Comparison of ENCODE assay signal across 8 cellular contexts in the genomic region with DNA sequence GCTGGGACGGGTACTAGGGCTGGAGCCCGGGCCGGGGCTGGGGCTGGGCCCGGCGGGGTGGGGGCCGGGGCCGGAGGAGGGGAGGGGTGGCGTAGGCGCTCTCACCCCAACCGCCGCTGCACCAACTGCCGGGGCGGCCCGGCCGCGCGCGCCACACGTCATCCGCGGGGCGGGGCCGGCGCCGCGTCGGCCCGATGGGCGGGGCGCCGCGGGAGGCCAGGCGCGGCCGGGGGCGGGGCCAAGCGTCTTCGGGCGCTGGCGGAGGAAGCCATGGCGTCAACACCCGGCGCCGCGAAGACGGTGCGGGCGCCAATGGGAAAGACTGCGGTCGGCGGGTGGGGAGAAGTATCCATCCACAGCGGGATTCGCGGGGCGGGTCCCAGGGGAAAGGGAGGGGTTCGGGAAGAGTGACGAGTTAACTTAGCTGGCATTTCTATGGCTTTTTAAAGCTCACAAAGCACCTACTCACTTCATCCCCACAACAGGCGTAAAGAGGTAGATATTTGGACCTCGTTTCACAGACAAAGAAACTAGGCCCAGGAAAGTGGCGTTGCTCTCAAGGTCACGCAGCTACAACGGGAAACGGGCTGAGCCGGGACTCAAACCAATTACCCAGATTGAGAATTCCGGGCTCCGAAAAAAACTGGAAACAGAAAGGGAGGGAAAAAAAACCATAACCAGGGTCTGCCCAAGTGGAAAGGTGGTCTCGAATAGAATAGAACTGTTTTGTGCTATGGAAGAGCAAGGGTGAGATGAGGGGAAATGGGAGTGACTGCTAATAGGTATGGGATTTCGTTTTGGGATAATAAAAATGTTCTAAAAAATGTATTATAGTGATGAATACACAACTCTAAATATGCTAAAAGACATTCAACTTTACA. TPM values are rescaled to one million over a fixed set of nuclear protein-coding genes. Genes with fewer than 3 reads are reported as not detected.
DNase-seq lines count a peak whose midpoint lies in the region; ATAC-seq and TF ChIP-seq lines count a peak whose summit lies in the region.

A gene with protein sequence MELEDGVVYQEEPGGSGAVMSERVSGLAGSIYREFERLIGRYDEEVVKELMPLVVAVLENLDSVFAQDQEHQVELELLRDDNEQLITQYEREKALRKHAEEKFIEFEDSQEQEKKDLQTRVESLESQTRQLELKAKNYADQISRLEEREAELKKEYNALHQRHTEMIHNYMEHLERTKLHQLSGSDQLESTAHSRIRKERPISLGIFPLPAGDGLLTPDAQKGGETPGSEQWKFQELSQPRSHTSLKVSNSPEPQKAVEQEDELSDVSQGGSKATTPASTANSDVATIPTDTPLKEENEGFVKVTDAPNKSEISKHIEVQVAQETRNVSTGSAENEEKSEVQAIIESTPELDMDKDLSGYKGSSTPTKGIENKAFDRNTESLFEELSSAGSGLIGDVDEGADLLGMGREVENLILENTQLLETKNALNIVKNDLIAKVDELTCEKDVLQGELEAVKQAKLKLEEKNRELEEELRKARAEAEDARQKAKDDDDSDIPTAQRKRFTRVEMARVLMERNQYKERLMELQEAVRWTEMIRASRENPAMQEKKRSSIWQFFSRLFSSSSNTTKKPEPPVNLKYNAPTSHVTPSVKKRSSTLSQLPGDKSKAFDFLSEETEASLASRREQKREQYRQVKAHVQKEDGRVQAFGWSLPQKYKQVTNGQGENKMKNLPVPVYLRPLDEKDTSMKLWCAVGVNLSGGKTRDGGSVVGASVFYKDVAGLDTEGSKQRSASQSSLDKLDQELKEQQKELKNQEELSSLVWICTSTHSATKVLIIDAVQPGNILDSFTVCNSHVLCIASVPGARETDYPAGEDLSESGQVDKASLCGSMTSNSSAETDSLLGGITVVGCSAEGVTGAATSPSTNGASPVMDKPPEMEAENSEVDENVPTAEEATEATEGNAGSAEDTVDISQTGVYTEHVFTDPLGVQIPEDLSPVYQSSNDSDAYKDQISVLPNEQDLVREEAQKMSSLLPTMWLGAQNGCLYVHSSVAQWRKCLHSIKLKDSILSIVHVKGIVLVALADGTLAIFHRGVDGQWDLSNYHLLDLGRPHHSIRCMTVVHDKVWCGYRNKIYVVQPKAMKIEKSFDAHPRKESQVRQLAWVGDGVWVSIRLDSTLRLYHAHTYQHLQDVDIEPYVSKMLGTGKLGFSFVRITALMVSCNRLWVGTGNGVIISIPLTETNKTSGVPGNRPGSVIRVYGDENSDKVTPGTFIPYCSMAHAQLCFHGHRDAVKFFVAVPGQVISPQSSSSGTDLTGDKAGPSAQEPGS (N-terminal part only) (minus strand): TSS at position 130 of the 881 bp plus-strand sequence. CDS start 212 bp downstream, outside the sequence.

- H3K4me3 ChIP-seq in OCI-LY1 (ENCODE audit: low read depth, low read length, poor library complexity, severe bottlenecking) (peak within 1 kb of the TSS; percentile 92), mononuclear cell (ENCODE audit: low read length) (peak within 1 kb of the TSS; percentile 96)

- H2AFZ ChIP-seq in OCI-LY1 (ENCODE audit: low read length): peak within 1 kb of the TSS; percentile 49; the same call in 1 of the 2 replicates

- H3K9me3 Mint-ChIP-seq in Calu3 (ENCODE audit: low read depth, unreplicated experiment): no peaks in the 10 kb centered on the region

- no peaks in the 10 kb centered on the region for H3K27me3 Mint-ChIP-seq in Calu3 (ENCODE audit: unreplicated experiment)

- peak within 1 kb of the TSS; percentile 94 for H3K9ac ChIP-seq in OCI-LY1 (ENCODE audit: low read length)

- H3K4me2 ChIP-seq in OCI-LY1 (ENCODE audit: low read length): peak within 1 kb of the TSS; percentile 95

- H3K9me3 ChIP-seq in OCI-LY1 (ENCODE audit: low read length) (no peaks in the 10 kb centered on the region), mononuclear cell (ENCODE audit: low read depth, low read length) (no peaks in the 10 kb centered on the region)

- no peaks in the 10 kb centered on the region for H3K27me3 ChIP-seq in OCI-LY1 (ENCODE audit: insufficient read depth, low read length)
- no peaks in the 10 kb centered on the region for H3K27me3 ChIP-seq in mononuclear cell (ENCODE audit: insufficient read depth, low read length)

- H3K27ac Mint-ChIP-seq in Calu3 (ENCODE audit: unreplicated experiment): peak within 1 kb of the TSS; percentile 98

- peaks cover 37% of the 10 kb centered on the region for H3K79me2 ChIP-seq in OCI-LY1 (ENCODE audit: insufficient read depth, low read length)

- peak within 1 kb of the TSS; percentile 86 for H3K27ac ChIP-seq in OCI-LY1 (ENCODE audit: low read depth, low read length, poor library complexity, severe bottlenecking)

- no peaks in the 10 kb centered on the region for H3K9me2 ChIP-seq in OCI-LY1 (ENCODE audit: low read depth, low read length)

- CTCF ChIA-PET in Calu3 (lab: Charles Lee): interaction anchor here (0.5 to 3.1 kb wide), 11 partner anchors 11 to 254 kb away, joined by 3 to 37 read pairs (median 4); partner anchors contain the start of gene NME1

- intact Hi-C loops in Calu3 (cut with micrococcal nuclease; ENCODE audit: unreplicated experiment): no loop called here

- H4K20me1 ChIP-seq in OCI-LY1 (ENCODE audit: insufficient read depth, low read length): no peaks in the 10 kb centered on the region

- peaks cover 60% of the 10 kb centered on the region for H3K4me1 Mint-ChIP-seq in Calu3 (ENCODE audit: low read depth, unreplicated experiment)

- peak; percentile 61 for ATAC-seq in GM21447 (IDR thresholded peaks at IDR 0.05; ENCODE audit: unreplicated experiment)

- peaks cover 50% of the 10 kb centered on the region for H3K36me3 Mint-ChIP-seq in Calu3 (ENCODE audit: insufficient read depth, unreplicated experiment)

- peaks cover 41% of the 10 kb centered on the region for H3K4me1 ChIP-seq in OCI-LY1 (ENCODE audit: insufficient read depth, low read length, severe bottlenecking)
- peaks cover 53% of the 10 kb centered on the region for H3K4me1 ChIP-seq in mononuclear cell (ENCODE audit: insufficient read depth, low read length)

- DNase-seq in Calu3: peak; percentile 99
- peak; percentile 90 for DNase-seq in HuH-7 (ENCODE audit: low spot score)
- peak; percentile 82 for DNase-seq in activated T-cell treated with anti-CD3 and anti-CD28 coated beads for 1 hour (ENCODE audit: low read depth)
- peak; percentile 94 for DNase-seq in epidermal melanocyte (ENCODE audit: insufficient read length, low spot score)
- DNase-seq in stimulated activated CD8-positive, alpha-beta memory T cell treated with anti-CD3 and anti-CD28 coated beads, Interleukin-2, amount 100 ng/mL, for 48 hours (ENCODE audit: low read depth in 2 of 2): peak; percentile 88 to 90

- no peak for TF ChIP-seq CTCF in Calu3 (IDR thresholded peaks at IDR 0.05; ENCODE audit: unreplicated experiment)
- no peak for TF ChIP-seq CTCF in OCI-LY1 (IDR thresholded peaks at IDR 0.05; ENCODE audit: low read length)

- no peaks in the 10 kb centered on the region for H3K36me3 ChIP-seq in OCI-LY1 (ENCODE audit: insufficient read depth, low read length)

- no peaks in the 10 kb centered on the region for H3F3A ChIP-seq in OCI-LY1 (ENCODE audit: insufficient read depth, low read length)

- peak within 1 kb of the TSS; percentile 99 for H3K4me3 Mint-ChIP-seq in Calu3 (ENCODE audit: low read depth, unreplicated experiment)

- BruUV-seq in Calu3 (replicated peaks; lab: Mats Ljungman, UMichigan): TSS peak; percentile 98

RNA-seq across cellular contexts. Expression of the gene that starts here (rescaled TPM):
- total RNA-seq in Calu3 (2022) (126 and 129 TPM in 2 replicates), mononuclear cell (95.4 TPM)

Comparison
In these comparisons a context has a peak if more than half of its experiments do, and no peak if none do; other contexts are left out.
1. Peak in every context shown above with its lines: DNase-seq, ATAC-seq, H3K4me3 ChIP-seq and H3K27ac ChIP-seq.